2 cellular contexts compared by ENCODE assay signal in the genomic region with DNA sequence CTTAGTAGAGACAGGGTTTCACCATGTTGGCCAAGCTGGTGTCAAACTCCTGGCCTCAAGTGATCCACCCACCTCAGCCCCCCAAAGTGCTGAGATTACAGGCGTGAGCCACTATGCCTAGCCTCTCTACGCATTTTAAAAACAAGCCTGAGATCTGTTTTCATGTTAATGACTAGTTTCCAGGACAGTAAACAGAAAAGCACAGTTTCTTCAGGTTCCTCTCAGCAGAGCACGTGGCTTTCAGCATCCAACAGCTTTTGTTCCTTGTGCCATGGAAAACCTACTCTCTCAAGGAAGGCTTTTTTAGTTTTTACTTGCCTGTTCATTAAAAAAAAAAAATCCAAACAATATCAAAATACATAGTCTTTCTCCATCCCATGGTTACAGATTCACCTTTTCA.
TF ChIP-seq lines count a peak whose summit lies in the region.

No MANE protein-coding gene starts in this region.

TF ChIP-seq in GM23338, 12 proteins besides CTCF, POLR2A, EP300 and RAD21 (continues in another document):
- TF ChIP-seq EZH2phosphoT487 (IDR thresholded peaks at IDR 0.05; ENCODE audit: unreplicated experiment) (no peak), CREB1 (CRISPR knock-in tag; IDR thresholded peaks at IDR 0.05; ENCODE audit: low read depth) (no peak), POLR2AphosphoS5 (IDR thresholded peaks at IDR 0.05; ENCODE audit: low read depth) (no peak), ZNF114 (CRISPR knock-in tag; IDR thresholded peaks at IDR 0.05) (no peak), NANOG (IDR thresholded peaks at IDR 0.05; ENCODE audit: borderline replicate concordance) (no peak), JUNB (IDR thresholded peaks at IDR 0.05; ENCODE audit: unreplicated experiment) (no peak), ZNF331 (CRISPR knock-in tag; IDR thresholded peaks at IDR 0.05; ENCODE audit: low read depth) (no peak)
- TF ChIP-seq, protein P1, sequence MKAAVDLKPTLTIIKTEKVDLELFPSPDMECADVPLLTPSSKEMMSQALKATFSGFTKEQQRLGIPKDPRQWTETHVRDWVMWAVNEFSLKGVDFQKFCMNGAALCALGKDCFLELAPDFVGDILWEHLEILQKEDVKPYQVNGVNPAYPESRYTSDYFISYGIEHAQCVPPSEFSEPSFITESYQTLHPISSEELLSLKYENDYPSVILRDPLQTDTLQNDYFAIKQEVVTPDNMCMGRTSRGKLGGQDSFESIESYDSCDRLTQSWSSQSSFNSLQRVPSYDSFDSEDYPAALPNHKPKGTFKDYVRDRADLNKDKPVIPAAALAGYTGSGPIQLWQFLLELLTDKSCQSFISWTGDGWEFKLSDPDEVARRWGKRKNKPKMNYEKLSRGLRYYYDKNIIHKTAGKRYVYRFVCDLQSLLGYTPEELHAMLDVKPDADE (IDR thresholded peaks at IDR 0.05), result no peak
- TF ChIP-seq, protein P2, sequence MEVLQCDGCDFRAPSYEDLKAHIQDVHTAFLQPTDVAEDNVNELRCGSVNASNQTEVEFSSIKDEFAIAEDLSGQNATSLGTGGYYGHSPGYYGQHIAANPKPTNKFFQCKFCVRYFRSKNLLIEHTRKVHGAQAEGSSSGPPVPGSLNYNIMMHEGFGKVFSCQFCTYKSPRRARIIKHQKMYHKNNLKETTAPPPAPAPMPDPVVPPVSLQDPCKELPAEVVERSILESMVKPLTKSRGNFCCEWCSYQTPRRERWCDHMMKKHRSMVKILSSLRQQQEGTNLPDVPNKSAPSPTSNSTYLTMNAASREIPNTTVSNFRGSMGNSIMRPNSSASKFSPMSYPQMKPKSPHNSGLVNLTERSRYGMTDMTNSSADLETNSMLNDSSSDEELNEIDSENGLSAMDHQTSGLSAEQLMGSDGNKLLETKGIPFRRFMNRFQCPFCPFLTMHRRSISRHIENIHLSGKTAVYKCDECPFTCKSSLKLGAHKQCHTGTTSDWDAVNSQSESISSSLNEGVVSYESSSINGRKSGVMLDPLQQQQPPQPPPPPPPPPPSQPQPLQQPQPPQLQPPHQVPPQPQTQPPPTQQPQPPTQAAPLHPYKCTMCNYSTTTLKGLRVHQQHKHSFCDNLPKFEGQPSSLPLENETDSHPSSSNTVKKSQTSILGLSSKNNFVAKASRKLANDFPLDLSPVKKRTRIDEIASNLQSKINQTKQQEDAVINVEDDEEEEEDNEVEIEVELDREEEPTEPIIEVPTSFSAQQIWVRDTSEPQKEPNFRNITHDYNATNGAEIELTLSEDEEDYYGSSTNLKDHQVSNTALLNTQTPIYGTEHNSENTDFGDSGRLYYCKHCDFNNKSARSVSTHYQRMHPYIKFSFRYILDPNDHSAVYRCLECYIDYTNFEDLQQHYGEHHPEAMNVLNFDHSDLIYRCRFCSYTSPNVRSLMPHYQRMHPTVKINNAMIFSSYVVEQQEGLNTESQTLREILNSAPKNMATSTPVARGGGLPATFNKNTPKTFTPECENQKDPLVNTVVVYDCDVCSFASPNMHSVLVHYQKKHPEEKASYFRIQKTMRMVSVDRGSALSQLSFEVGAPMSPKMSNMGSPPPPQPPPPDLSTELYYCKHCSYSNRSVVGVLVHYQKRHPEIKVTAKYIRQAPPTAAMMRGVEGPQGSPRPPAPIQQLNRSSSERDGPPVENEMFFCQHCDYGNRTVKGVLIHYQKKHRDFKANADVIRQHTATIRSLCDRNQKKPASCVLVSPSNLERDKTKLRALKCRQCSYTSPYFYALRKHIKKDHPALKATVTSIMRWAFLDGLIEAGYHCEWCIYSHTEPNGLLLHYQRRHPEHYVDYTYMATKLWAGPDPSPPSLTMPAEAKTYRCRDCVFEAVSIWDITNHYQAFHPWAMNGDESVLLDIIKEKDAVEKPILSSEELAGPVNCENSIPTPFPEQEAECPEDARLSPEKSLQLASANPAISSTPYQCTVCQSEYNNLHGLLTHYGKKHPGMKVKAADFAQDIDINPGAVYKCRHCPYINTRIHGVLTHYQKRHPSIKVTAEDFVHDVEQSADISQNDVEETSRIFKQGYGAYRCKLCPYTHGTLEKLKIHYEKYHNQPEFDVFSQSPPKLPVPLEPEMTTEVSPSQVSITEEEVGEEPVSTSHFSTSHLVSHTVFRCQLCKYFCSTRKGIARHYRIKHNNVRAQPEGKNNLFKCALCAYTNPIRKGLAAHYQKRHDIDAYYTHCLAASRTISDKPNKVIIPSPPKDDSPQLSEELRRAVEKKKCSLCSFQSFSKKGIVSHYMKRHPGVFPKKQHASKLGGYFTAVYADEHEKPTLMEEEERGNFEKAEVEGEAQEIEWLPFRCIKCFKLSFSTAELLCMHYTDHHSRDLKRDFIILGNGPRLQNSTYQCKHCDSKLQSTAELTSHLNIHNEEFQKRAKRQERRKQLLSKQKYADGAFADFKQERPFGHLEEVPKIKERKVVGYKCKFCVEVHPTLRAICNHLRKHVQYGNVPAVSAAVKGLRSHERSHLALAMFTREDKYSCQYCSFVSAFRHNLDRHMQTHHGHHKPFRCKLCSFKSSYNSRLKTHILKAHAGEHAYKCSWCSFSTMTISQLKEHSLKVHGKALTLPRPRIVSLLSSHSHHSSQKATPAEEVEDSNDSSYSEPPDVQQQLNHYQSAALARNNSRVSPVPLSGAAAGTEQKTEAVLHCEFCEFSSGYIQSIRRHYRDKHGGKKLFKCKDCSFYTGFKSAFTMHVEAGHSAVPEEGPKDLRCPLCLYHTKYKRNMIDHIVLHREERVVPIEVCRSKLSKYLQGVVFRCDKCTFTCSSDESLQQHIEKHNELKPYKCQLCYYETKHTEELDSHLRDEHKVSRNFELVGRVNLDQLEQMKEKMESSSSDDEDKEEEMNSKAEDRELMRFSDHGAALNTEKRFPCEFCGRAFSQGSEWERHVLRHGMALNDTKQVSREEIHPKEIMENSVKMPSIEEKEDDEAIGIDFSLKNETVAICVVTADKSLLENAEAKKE (CRISPR knock-in tag; IDR thresholded peaks at IDR 0.05), result no peak
- TF ChIP-seq, protein P3, sequence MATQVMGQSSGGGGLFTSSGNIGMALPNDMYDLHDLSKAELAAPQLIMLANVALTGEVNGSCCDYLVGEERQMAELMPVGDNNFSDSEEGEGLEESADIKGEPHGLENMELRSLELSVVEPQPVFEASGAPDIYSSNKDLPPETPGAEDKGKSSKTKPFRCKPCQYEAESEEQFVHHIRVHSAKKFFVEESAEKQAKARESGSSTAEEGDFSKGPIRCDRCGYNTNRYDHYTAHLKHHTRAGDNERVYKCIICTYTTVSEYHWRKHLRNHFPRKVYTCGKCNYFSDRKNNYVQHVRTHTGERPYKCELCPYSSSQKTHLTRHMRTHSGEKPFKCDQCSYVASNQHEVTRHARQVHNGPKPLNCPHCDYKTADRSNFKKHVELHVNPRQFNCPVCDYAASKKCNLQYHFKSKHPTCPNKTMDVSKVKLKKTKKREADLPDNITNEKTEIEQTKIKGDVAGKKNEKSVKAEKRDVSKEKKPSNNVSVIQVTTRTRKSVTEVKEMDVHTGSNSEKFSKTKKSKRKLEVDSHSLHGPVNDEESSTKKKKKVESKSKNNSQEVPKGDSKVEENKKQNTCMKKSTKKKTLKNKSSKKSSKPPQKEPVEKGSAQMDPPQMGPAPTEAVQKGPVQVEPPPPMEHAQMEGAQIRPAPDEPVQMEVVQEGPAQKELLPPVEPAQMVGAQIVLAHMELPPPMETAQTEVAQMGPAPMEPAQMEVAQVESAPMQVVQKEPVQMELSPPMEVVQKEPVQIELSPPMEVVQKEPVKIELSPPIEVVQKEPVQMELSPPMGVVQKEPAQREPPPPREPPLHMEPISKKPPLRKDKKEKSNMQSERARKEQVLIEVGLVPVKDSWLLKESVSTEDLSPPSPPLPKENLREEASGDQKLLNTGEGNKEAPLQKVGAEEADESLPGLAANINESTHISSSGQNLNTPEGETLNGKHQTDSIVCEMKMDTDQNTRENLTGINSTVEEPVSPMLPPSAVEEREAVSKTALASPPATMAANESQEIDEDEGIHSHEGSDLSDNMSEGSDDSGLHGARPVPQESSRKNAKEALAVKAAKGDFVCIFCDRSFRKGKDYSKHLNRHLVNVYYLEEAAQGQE (IDR thresholded peaks at IDR 0.05; ENCODE audit: unreplicated experiment), result no peak

TF ChIP-seq in H1, 55 proteins besides CTCF, POLR2A, EP300 and RAD21:
- no peak for TF ChIP-seq TAF7 (optimal IDR thresholded peaks at IDR 0.05; ENCODE audit: borderline replicate concordance, low read depth, low read length)
- TF ChIP-seq BRCA1 (IDR thresholded peaks at IDR 0.05; ENCODE audit: low read depth, low read length), result no peak
- TF ChIP-seq SRF (IDR thresholded peaks at IDR 0.05; ENCODE audit: low read depth, low read length), result no peak
- no peak for TF ChIP-seq SP1 (IDR thresholded peaks at IDR 0.05; ENCODE audit: low read depth, low read length)
- TF ChIP-seq, protein P4, sequence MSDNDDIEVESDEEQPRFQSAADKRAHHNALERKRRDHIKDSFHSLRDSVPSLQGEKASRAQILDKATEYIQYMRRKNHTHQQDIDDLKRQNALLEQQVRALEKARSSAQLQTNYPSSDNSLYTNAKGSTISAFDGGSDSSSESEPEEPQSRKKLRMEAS (IDR thresholded peaks at IDR 0.05), result peak; percentile 89
- TF ChIP-seq BACH1 (IDR thresholded peaks at IDR 0.05; ENCODE audit: low read length), result no peak
- no peak for TF ChIP-seq RFX5 (IDR thresholded peaks at IDR 0.05; ENCODE audit: borderline replicate concordance, low read depth, low read length)
- TF ChIP-seq MAFK (IDR thresholded peaks at IDR 0.05; ENCODE audit: low read depth, low read length), result no peak
- TF ChIP-seq RNF2 (IDR thresholded peaks at IDR 0.05; ENCODE audit: borderline replicate concordance, low read depth, low read length, missing control alignments, poor library complexity, severe bottlenecking), result no peak
- TF ChIP-seq, protein P5, sequence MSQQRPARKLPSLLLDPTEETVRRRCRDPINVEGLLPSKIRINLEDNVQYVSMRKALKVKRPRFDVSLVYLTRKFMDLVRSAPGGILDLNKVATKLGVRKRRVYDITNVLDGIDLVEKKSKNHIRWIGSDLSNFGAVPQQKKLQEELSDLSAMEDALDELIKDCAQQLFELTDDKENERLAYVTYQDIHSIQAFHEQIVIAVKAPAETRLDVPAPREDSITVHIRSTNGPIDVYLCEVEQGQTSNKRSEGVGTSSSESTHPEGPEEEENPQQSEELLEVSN (IDR thresholded peaks at IDR 0.05), result peak; percentile 37; the same call in 1 of the 2 replicates
- no peak for TF ChIP-seq NRF1 (IDR thresholded peaks at IDR 0.05; ENCODE audit: low read depth, low read length)
- TF ChIP-seq CREB1 (IDR thresholded peaks at IDR 0.05), result no peak
- TF ChIP-seq RXRA (IDR thresholded peaks at IDR 0.05; ENCODE audit: insufficient read depth, low read depth, low read length), result no peak
- no peak for TF ChIP-seq TCF12 (IDR thresholded peaks at IDR 0.05; ENCODE audit: low read depth, low read length)
